In genomic region chr1:54354899-54355298, GRCh38 we compare ENCODE assay signal across 15 cellular contexts. TPM values are rescaled to one million over a fixed set of nuclear protein-coding genes. Genes with fewer than 3 reads are reported as not detected.
A peak's percentile ranks its signal among the peaks of the same experiment; 100 is the strongest.
DNase-seq lines count a peak whose midpoint lies in the region; ATAC-seq and TF ChIP-seq lines count a peak whose summit lies in the region.
"Had no signal": no experiment of that assay in that cellular context is flagged by ENCODE, and none has a peak within 500 bp of the region (broad histone marks: within the 10 kb centered on the region; RNA-seq: fewer than 3 reads in every experiment).

No MANE protein-coding gene starts in this region.

- peaks cover 53 to 100% (median 89%) of the 10 kb centered on the region in 4 donors for H3K4me1 Mint-ChIP-seq in naive thymus-derived CD8-positive, alpha-beta T cell

- no peaks in the 10 kb centered on the region for H3K9me3 ChIP-seq in heart left ventricle
- H3K9me3 ChIP-seq in right atrium auricular region: no peaks in the 10 kb centered on the region
- no peaks in the 10 kb centered on the region for H3K9me3 ChIP-seq in uterus
- no peaks in the 10 kb centered on the region for H3K9me3 ChIP-seq in tibial artery

- no peaks in the 10 kb centered on the region for H3K27me3 Mint-ChIP-seq in naive thymus-derived CD8-positive, alpha-beta T cell
- H3K27me3 Mint-ChIP-seq: memory B cell had no signal

- no peak overlapping the region for H3K4me3 ChIP-seq in heart left ventricle
- no peak overlapping the region for H3K4me3 ChIP-seq in right atrium auricular region
- H3K4me3 ChIP-seq in uterus: no peak overlapping the region
- no peak overlapping the region for H3K4me3 ChIP-seq in tibial artery

- no peaks in the 10 kb centered on the region for H3K27me3 ChIP-seq in heart left ventricle
- H3K27me3 ChIP-seq in right atrium auricular region: no peaks in the 10 kb centered on the region
- no peaks in the 10 kb centered on the region for H3K27me3 ChIP-seq in uterus
- no peaks in the 10 kb centered on the region for H3K27me3 ChIP-seq in tibial artery

- H3K27ac Mint-ChIP-seq in naive thymus-derived CD8-positive, alpha-beta T cell: peak overlapping the region in 9 of 10 donors; percentile 60 to 98 (median 95)
- H3K27ac Mint-ChIP-seq: memory B cell; T-helper 2 cell treated with Interferon-gamma antibody and Interleukin-4, amounts not matched to agents 5 μg/mL and 100 μg/mL, for 36 hours had no signal

- WGBS in heart left ventricle, 4 donors: 19 to 45% (median 32%) methylated on average over 6 of the region's 6 CpGs

- no peaks in the 10 kb centered on the region for H3K9me3 Mint-ChIP-seq in naive thymus-derived CD8-positive, alpha-beta T cell
- H3K9me3 Mint-ChIP-seq: memory B cell; T-helper 2 cell treated with Interferon-gamma antibody and Interleukin-4, amounts not matched to agents 5 μg/mL and 100 μg/mL, for 36 hours had no signal

- peak overlapping the region; percentile 60 to 93 (median 89) for H3K4me3 Mint-ChIP-seq in naive thymus-derived CD8-positive, alpha-beta T cell
- H3K4me3 Mint-ChIP-seq: memory B cell; T-helper 2 cell treated with Interferon-gamma antibody and Interleukin-4, amounts not matched to agents 5 μg/mL and 100 μg/mL, for 36 hours had no signal

- intact Hi-C loops in heart left ventricle (cut with DNase I): loop anchor here in 8 of 10 donors (5.0 to 10.0 kb wide), 9 partner anchors 42 to 132 kb away; partner anchors contain the start of gene SSBP3 (in 1 of the 8)
- intact Hi-C loops in uterus (cut with DNase I; ENCODE audit: low total_unique reads): no loop called here
- intact Hi-C loops in tibial artery (cut with DNase I; ENCODE audit: low total_unique reads): no loop called here

- H3K27ac ChIP-seq in heart left ventricle: peak overlapping the region in 4 of 12 donors; percentile 0 to 29 (median 17)
- H3K27ac ChIP-seq in right atrium auricular region: no peak overlapping the region
- peak overlapping the region; percentile 40 to 52 for H3K27ac ChIP-seq in uterus
- H3K27ac ChIP-seq in tibial artery: no peak overlapping the region

- peaks cover 0 to 16% (median 4%) of the 10 kb centered on the region in 3 donors for H3K36me3 Mint-ChIP-seq in naive thymus-derived CD8-positive, alpha-beta T cell

- DNase-seq in heart left ventricle (no peak), right atrium auricular region (ENCODE audit: low spot score) (no peak), dermis blood vessel endothelial cell (peak; percentile 53), uterus (no peak), tibial artery (no peak), Ammon's horn (ENCODE audit: low spot score) (no peak)
- no peak for DNase-seq in naive thymus-derived CD8-positive, alpha-beta T cell
- DNase-seq: DMS79, hippocampal formation, NCI-H2107, NCI-H524 treated with DMSO at 0.1 percent for 48 hours had no signal

- POLR2A ChIA-PET in naive thymus-derived CD8-positive, alpha-beta T cell (lab: Charles Lee): interaction anchor here (1.7 kb wide), 1 partner anchor 135 kb away, joined by 6 read pairs; no protein-coding TSS in a partner anchor

- TF ChIP-seq POLR2A in heart left ventricle (IDR thresholded peaks at IDR 0.05) (no peak), uterus (IDR thresholded peaks at IDR 0.05) (no peak)

- H3K4me1 ChIP-seq in heart left ventricle: peaks cover 4 to 86% (median 52%) of the 10 kb centered on the region in 12 donors
- peaks cover 0 to 61% of the 10 kb centered on the region in 2 donors for H3K4me1 ChIP-seq in right atrium auricular region
- peaks cover 7 to 34% of the 10 kb centered on the region in 2 donors for H3K4me1 ChIP-seq in uterus
- H3K4me1 ChIP-seq in tibial artery: peaks cover 0 to 88% (median 37%) of the 10 kb centered on the region in 4 donors

- H3K36me3 ChIP-seq in heart left ventricle (no peaks in the 10 kb centered on the region), right atrium auricular region (no peaks in the 10 kb centered on the region), uterus (no peaks in the 10 kb centered on the region), tibial artery (peaks cover 4 to 13% (median 11%) of the 10 kb centered on the region in 3 donors)

- ATAC-seq in heart left ventricle: peak in 3 of 4 donors; percentile 19 to 46 (median 21)
- no peak for ATAC-seq in naive thymus-derived CD8-positive, alpha-beta T cell
- no peak for ATAC-seq in GM18909 (IDR thresholded peaks at IDR 0.05; ENCODE audit: poor library complexity, unreplicated experiment)
- ATAC-seq: activated CD4-positive, CD25-positive, alpha-beta regulatory T cell treated with anti-CD3 and anti-CD28 coated beads, Interleukin-2, amount 50 U/mL, for 24 hours had no signal

- TF ChIP-seq CTCF in heart left ventricle (IDR thresholded peaks at IDR 0.05) (no peak), right atrium auricular region (IDR thresholded peaks at IDR 0.05) (no peak), uterus (IDR thresholded peaks at IDR 0.05) (no peak), tibial artery (IDR thresholded peaks at IDR 0.05) (no peak)

RNA-seq across cellular contexts. Expression of gene SSBP3, which starts 51.3 kb away (rescaled TPM):
- total RNA-seq in heart left ventricle (10 to 100 TPM; 20.8 to 61.8 (median 48.3) TPM), right atrium auricular region (10 to 100 TPM; 15.2 to 16.6 TPM), dermis blood vessel endothelial cell (6.6 and 9.6 TPM in 2 replicates), uterus (100 to 1,000 TPM in 1 of 4 donors, 10 to 100 TPM in 3; 19.7 to 125 (median 31.4) TPM)
- polyA plus RNA-seq in heart left ventricle: 10 to 100 TPM; 21.4 to 30.7 TPM
- 10 to 100 TPM; 88.7 to 93.8 TPM for total RNA-seq in naive thymus-derived CD8-positive, alpha-beta T cell
- 10 to 100 TPM; 16.1 to 19.8 (median 16.7) TPM for polyA plus RNA-seq in naive thymus-derived CD8-positive, alpha-beta T cell

Comparison
In these comparisons a context has a peak if more than half of its experiments do, and no peak if none do; other contexts are left out.
1. ATAC-seq: peak in heart left ventricle (3 of 4); none in naive thymus-derived CD8-positive, alpha-beta T cell (0 of 2) and GM18909 (single experiment).
2. H3K27ac ChIP-seq: peak in uterus (2 of 2); none in right atrium auricular region (0 of 2) and tibial artery (0 of 2).
3. intact Hi-C loops: an anchor here in heart left ventricle (5.0 to 10.0 kb wide); none called in uterus and tibial artery.